Comparison of ENCODE assay signal across 1 cellular context in the genomic region with DNA sequence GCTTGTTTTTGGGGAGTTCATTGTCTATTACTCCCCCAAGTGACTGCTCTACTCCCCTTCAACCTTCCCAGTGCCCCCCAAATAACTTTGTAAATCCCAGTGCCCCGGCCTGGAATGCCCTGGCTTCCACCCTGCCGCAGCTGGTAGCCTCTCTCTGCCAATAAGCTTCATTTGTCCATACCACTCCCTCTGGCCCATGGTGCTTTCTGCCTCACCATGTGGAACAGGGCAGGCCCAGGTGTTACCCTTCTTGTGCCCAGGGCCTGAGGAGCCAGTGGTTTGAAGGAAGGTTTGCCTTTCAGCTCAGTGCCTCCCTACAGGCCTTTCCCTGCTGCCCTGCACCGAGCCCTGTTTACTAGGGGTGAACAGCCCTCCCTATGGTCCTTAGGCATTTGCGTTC.
TF ChIP-seq lines count a peak whose summit lies in the region.

No MANE protein-coding gene starts in this region.

TF ChIP-seq in K562, 482 proteins besides CTCF, POLR2A, EP300 and RAD21:
- TF ChIP-seq ZBTB1 (CRISPR knock-in tag; IDR thresholded peaks at IDR 0.05; ENCODE audit: borderline replicate concordance, low read depth) (no peak), MXD1 (CRISPR knock-in tag; IDR thresholded peaks at IDR 0.05; ENCODE audit: borderline replicate concordance, poor library complexity, severe bottlenecking) (no peak), POLR2G (IDR thresholded peaks at IDR 0.05; ENCODE audit: low read depth, low read length) (0 out of 2 replicates have a peak, but pooled peaks have one; percentile 33), CGGBP1 (CRISPR knock-in tag; IDR thresholded peaks at IDR 0.05) (no peak), ID3 (CRISPR knock-in tag; IDR thresholded peaks at IDR 0.05) (no peak), ID3 (tag; IDR thresholded peaks at IDR 0.05) (no peak), SUPT5H (IDR thresholded peaks at IDR 0.05) (0 out of 2 replicates have a peak, but pooled peaks have one; percentile 55), CAMTA2 (CRISPR knock-in tag; conservative IDR thresholded peaks at IDR 0.05) (no peak), MYNN (IDR thresholded peaks at IDR 0.05) (0 out of 2 replicates have a peak, but pooled peaks have one; percentile 20), MYNN (CRISPR knock-in tag; IDR thresholded peaks at IDR 0.05) (no peak)
